ENCODE assay signal across 8 cellular contexts in the genomic region with DNA sequence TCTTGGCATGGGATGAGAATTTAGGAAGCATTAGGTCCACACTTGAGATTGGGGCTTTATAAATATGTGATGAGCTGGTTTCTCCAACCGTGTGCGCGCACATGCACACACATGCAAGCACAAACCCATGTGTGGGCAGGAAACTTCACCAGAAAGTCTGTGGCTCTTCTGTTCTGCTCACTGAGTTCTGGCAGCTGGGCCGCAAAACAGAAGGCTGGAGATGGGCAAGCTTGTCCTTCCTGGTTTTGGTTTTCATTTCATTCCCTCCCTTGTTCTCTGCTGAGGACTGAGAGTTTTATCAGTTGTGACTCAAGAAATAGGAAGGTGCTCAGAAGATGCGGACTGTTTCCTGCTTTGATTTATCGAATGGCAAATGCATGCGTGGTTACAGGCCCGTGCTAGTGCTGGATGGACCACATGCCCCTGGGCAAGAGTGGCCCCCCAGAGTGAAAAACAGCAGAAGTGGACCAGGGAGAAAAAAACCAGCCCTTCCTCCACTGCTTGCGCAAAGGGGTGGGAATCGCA. TPM values are rescaled to one million over a fixed set of nuclear protein-coding genes. Genes with fewer than 3 reads are reported as not detected.
DNase-seq lines count a peak whose midpoint lies in the region; ATAC-seq and TF ChIP-seq lines count a peak whose summit lies in the region.

No MANE protein-coding gene starts in this region.

- no peaks in the 10 kb centered on the region for H3K9me3 Mint-ChIP-seq in activated T-cell treated with anti-CD3 and anti-CD28 coated beads, Interleukin-2, amount 50 U/mL, for 24 hours
- no peaks in the 10 kb centered on the region for H3K9me3 Mint-ChIP-seq in activated T-helper 2 cell treated with anti-CD3 and anti-CD28 coated beads, Interferon-gamma antibody, Interleukin-2, Interleukin-4, amounts not matched to agents 10 μg/mL and 5 μg/mL and 100 μg/mL, durations not matched to agents 14 hours and 24 hours and 36 hours

- no peaks in the 10 kb centered on the region for H3K27me3 Mint-ChIP-seq in activated T-cell treated with anti-CD3 and anti-CD28 coated beads, Interleukin-2, amount 50 U/mL, for 24 hours
- no peaks in the 10 kb centered on the region for H3K27me3 Mint-ChIP-seq in activated T-helper 2 cell treated with anti-CD3 and anti-CD28 coated beads, Interferon-gamma antibody, Interleukin-2, Interleukin-4, amounts not matched to agents 10 μg/mL and 5 μg/mL and 100 μg/mL, durations not matched to agents 14 hours and 24 hours and 36 hours (ENCODE audit: low read depth)

- H3K4me1 ChIP-seq in left lung (peaks cover 35 to 88% of the 10 kb centered on the region in 2 donors), upper lobe of left lung (peaks cover 56 to 72% (median 57%) of the 10 kb centered on the region in 4 donors)

- intact Hi-C loops in activated T-helper 2 cell treated with anti-CD3 and anti-CD28 coated beads, Interferon-gamma antibody, Interleukin-2, Interleukin-4, amounts not matched to agents 10 μg/mL and 5 μg/mL and 100 μg/mL, durations not matched to agents 14 hours and 24 hours and 36 hours (cut with micrococcal nuclease), result loop anchor here (1.0 kb wide), 1 partner anchor 10 kb away; no protein-coding TSS in a partner anchor
- intact Hi-C loops in left lung (cut with DNase I), result no loop called here

- H3K9me3 ChIP-seq in left lung, result no peaks in the 10 kb centered on the region
- no peaks in the 10 kb centered on the region for H3K9me3 ChIP-seq in upper lobe of left lung

- no peaks in the 10 kb centered on the region for H3K36me3 ChIP-seq in left lung
- no peaks in the 10 kb centered on the region for H3K36me3 ChIP-seq in upper lobe of left lung

- ATAC-seq in HG03175 (IDR thresholded peaks at IDR 0.05; ENCODE audit: unreplicated experiment) (peak; percentile 49), left lung (peak; percentile 25), upper lobe of left lung (ENCODE audit: low FRiP score in 2 of 2) (peak in 1 of 2 donors; percentile 71)

- H3K27me3 ChIP-seq in left lung, result no peaks in the 10 kb centered on the region
- no peaks in the 10 kb centered on the region for H3K27me3 ChIP-seq in upper lobe of left lung

- no peak for DNase-seq in activated T-cell treated with anti-CD3 and anti-CD28 coated beads, Interleukin-2, amount 50 U/mL, for 24 hours
- DNase-seq in activated T-cell treated with anti-CD3 and anti-CD28 coated beads for 4 hours (no peak), left lung (no peak), upper lobe of left lung (no peak), NCI-H446 treated with DMSO at 0.1 percent for 48 hours (lab: John Stamatoyannopoulos, UW) (no peak)
- peak; percentile 45 for DNase-seq in activated T-helper 2 cell treated with anti-CD3 and anti-CD28 coated beads, Interferon-gamma antibody, Interleukin-2, Interleukin-4, amounts not matched to agents 10 μg/mL and 5 μg/mL and 100 μg/mL, durations not matched to agents 14 hours and 24 hours and 36 hours (ENCODE audit: low spot score)
- no peak for DNase-seq in activated CD4-positive, CD25-positive, alpha-beta regulatory T cell (lab: John Stamatoyannopoulos, UW)

- peaks cover 90% of the 10 kb centered on the region for H3K4me1 Mint-ChIP-seq in activated T-cell treated with anti-CD3 and anti-CD28 coated beads, Interleukin-2, amount 50 U/mL, for 24 hours (ENCODE audit: low read depth)
- H3K4me1 Mint-ChIP-seq in activated T-helper 2 cell treated with anti-CD3 and anti-CD28 coated beads, Interferon-gamma antibody, Interleukin-2, Interleukin-4, amounts not matched to agents 10 μg/mL and 5 μg/mL and 100 μg/mL, durations not matched to agents 14 hours and 24 hours and 36 hours (ENCODE audit: low read depth), result peaks cover 75% of the 10 kb centered on the region

- H3K4me3 Mint-ChIP-seq in activated T-cell treated with anti-CD3 and anti-CD28 coated beads, Interleukin-2, amount 50 U/mL, for 24 hours, result peak overlapping the region; percentile 58
- H3K4me3 Mint-ChIP-seq in activated T-helper 2 cell treated with anti-CD3 and anti-CD28 coated beads, Interferon-gamma antibody, Interleukin-2, Interleukin-4, amounts not matched to agents 10 μg/mL and 5 μg/mL and 100 μg/mL, durations not matched to agents 14 hours and 24 hours and 36 hours (ENCODE audit: low read depth), result peak overlapping the region; percentile 61

- peak overlapping the region; percentile 93 for H3K27ac Mint-ChIP-seq in activated T-cell treated with anti-CD3 and anti-CD28 coated beads, Interleukin-2, amount 50 U/mL, for 24 hours
- peak overlapping the region; percentile 89 for H3K27ac Mint-ChIP-seq in activated T-helper 2 cell treated with anti-CD3 and anti-CD28 coated beads, Interferon-gamma antibody, Interleukin-2, Interleukin-4, amounts not matched to agents 10 μg/mL and 5 μg/mL and 100 μg/mL, durations not matched to agents 14 hours and 24 hours and 36 hours

- H3K27ac ChIP-seq in left lung (peak overlapping the region; percentile 22 to 46), upper lobe of left lung (peak overlapping the region; percentile 50 to 60 (median 54))

- H3K36me3 Mint-ChIP-seq in activated T-cell treated with anti-CD3 and anti-CD28 coated beads, Interleukin-2, amount 50 U/mL, for 24 hours (ENCODE audit: low read depth), result peaks cover 89% of the 10 kb centered on the region
- peaks cover 64% of the 10 kb centered on the region for H3K36me3 Mint-ChIP-seq in activated T-helper 2 cell treated with anti-CD3 and anti-CD28 coated beads, Interferon-gamma antibody, Interleukin-2, Interleukin-4, amounts not matched to agents 10 μg/mL and 5 μg/mL and 100 μg/mL, durations not matched to agents 14 hours and 24 hours and 36 hours (ENCODE audit: low read depth)

- TF ChIP-seq POLR2A in upper lobe of left lung (IDR thresholded peaks at IDR 0.05), result no peak

- TF ChIP-seq CTCF in left lung (IDR thresholded peaks at IDR 0.05) (no peak), upper lobe of left lung (IDR thresholded peaks at IDR 0.05) (no peak)

- H3K4me3 ChIP-seq in left lung (no peak overlapping the region), upper lobe of left lung (no peak overlapping the region)

- WGBS in upper lobe of left lung, 2 donors, result 61 to 68% methylated on average over 10 of the region's 10 CpGs

- TF ChIP-seq EP300 in upper lobe of left lung (IDR thresholded peaks at IDR 0.05), result no peak

RNA-seq across cellular contexts. Expression of gene MAP3K14, which starts 14.1 kb away (rescaled TPM):
- 45.6 and 49.5 TPM in 2 replicates for total RNA-seq in activated T-helper 2 cell treated with anti-CD3 and anti-CD28 coated beads, Interferon-gamma antibody, Interleukin-2, Interleukin-4, amounts not matched to agents 10 μg/mL and 5 μg/mL and 100 μg/mL, durations not matched to agents 14 hours and 24 hours and 36 hours
- total RNA-seq in left lung (10 to 100 TPM; 11.3 to 13.1 TPM), upper lobe of left lung (10 to 100 TPM; 11.4 to 17.8 (median 13.5) TPM)

RNA-seq across cellular contexts. Expression of gene SPATA32, which starts 40.8 kb away (rescaled TPM):
- 0.37 and 0.67 TPM in 2 replicates for total RNA-seq in activated T-helper 2 cell treated with anti-CD3 and anti-CD28 coated beads, Interferon-gamma antibody, Interleukin-2, Interleukin-4, amounts not matched to agents 10 μg/mL and 5 μg/mL and 100 μg/mL, durations not matched to agents 14 hours and 24 hours and 36 hours
- total RNA-seq in left lung (not detected), upper lobe of left lung (under 1 TPM in 1 of 6 donors, not detected in 5; 0.20 TPM)
